Comparison of ENCODE assay signal across 1 cellular context in the genomic region with DNA sequence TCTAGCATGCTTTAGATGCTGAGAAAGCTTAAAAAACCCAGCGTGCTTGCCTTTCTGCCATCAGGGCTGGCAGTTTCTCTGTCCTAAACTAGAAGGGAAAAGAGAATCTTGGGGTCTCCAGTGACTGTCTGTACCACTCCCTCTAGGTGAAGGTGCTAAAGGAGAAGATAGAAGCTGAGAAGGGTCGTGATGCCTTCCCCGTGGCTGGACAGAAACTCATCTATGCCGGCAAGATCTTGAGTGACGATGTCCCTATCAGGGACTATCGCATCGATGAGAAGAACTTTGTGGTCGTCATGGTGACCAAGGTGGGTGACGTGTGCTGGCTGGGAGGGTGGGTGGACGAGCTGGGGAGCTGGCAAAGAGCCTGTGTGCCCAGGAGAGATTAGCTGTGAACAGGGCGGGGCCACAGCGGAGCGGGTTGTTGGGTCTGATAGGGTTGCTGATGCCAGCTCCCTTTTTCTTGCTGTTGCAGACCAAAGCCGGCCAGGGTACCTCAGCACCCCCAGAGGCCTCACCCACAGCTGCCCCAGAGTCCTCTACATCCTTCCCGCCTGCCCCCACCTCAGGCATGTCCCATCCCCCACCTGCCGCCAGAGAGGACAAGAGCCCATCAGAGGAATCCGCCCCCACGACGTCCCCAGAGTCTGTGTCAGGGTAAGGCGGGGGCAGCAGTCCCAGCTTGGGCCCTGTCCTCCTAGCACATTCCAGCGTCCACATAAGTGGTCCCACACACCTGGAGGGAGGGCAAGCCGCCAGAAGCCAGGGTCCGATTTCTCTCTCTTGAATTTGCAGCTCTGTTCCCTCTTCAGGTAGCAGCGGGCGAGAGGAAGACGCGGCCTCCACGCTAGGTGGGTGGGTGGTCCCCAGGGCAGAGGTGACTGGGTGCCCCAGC.
TF ChIP-seq lines count a peak whose summit lies in the region.

No MANE protein-coding gene starts in this region.

TF ChIP-seq in HEK293, 187 proteins besides CTCF, POLR2A, EP300 and RAD21 (continued from another document):
- TF ChIP-seq ZNF510 (tag by site-specific recombination; IDR thresholded peaks at IDR 0.05; ENCODE audit: insufficient replicate concordance): no peak
- TF ChIP-seq EGR2 (tag by site-specific recombination; IDR thresholded peaks at IDR 0.05; ENCODE audit: low read depth): 0 out of 2 replicates have a peak, but pooled peaks have one; percentile 33
- no peak for TF ChIP-seq ZBTB1 (tag by site-specific recombination; IDR thresholded peaks at IDR 0.05)
